Comparison of ENCODE assay signal across 26 cellular contexts in genomic region chr6:3071568-3071967, GRCh38. TPM values are rescaled to one million over a fixed set of nuclear protein-coding genes. Genes with fewer than 3 reads are reported as not detected.
DNase-seq lines count a peak whose midpoint lies in the region; ATAC-seq, FAIRE-seq and TF ChIP-seq lines count a peak whose summit lies in the region.
"Had no signal": no experiment of that assay in that cellular context is flagged by ENCODE, and none has a peak within 500 bp of the region (broad histone marks: within the 10 kb centered on the region; RNA-seq: fewer than 3 reads in every experiment).

No MANE protein-coding gene starts in this region.

- H2AFZ ChIP-seq in OCI-LY7 (ENCODE audit: low read length) (no peak overlapping the region), K562 (ENCODE audit: low read depth, low read length) (no peak overlapping the region)
- H2AFZ ChIP-seq: GM23248 had no signal

- H3K9me2 ChIP-seq in OCI-LY7 (ENCODE audit: insufficient read depth, low read length), result no peaks in the 10 kb centered on the region

- H3K27me3 ChIP-seq in K562 (ENCODE audit: control insufficient read depth in 2 of 2, insufficient read depth in 2 of 2, low read length in 2 of 2), result no peaks in the 10 kb centered on the region
- H3K27me3 ChIP-seq in MG63, result no peaks in the 10 kb centered on the region
- H3K27me3 ChIP-seq: BLaER1 treated with 17β-estradiol and CSF1 and Interleukin-3, amounts not matched to agents 10 nM and 100 nM; ovary; spleen; upper lobe of left lung had no signal

- DNase-seq in activated naive CD4-positive, alpha-beta T cell (lab: John Stamatoyannopoulos, UW), result no peak
- peak; percentile 13 for DNase-seq in OCI-LY7 (ENCODE audit: low spot score)
- peak in 1 of 4 experiments; percentile 6 for DNase-seq in K562 (ENCODE audit: extremely low read depth in 1 of 4, low spot score in 3 of 4)
- DNase-seq in DMS79 treated with DMSO at 0.1 percent for 48 hours (lab: John Stamatoyannopoulos, UW), result no peak
- DNase-seq in MG63, result no peak
- no peak for DNase-seq in NCI-H1417 treated with DMSO at 0.1 percent for 48 hours (lab: John Stamatoyannopoulos, UW)
- no peak for DNase-seq in HuH-7 (ENCODE audit: low spot score)
- DNase-seq: ACHN; activated CD4-positive, alpha-beta T cell treated with anti-CD3 and anti-CD28 coated beads, Interleukin-2, amount 50 U/mL, for 1 hour; activated T-cell treated with anti-CD3 and anti-CD28 coated beads for 4 hours; cerebellar nuclear complex; glutamatergic neuron; GM23248; naive B cell; NCI-H1694; NCI-H82; ovary; SIG-M5; spleen; stimulated activated CD4-positive, alpha-beta T cell treated with anti-CD3 and anti-CD28 coated beads, Interleukin-4, amount 100 ng/mL, for 24 hours; T-helper 1 cell; upper lobe of left lung had no signal

- POLR2A ChIA-PET in OCI-LY7 (lab: Charles Lee), result interaction anchor here (1.3 to 2.1 kb wide), 3 partner anchors 9 to 48 kb away, joined by 4 to 6 read pairs (median 5); no protein-coding TSS in a partner anchor
- POLR2A ChIA-PET in K562 (lab: Yijun Ruan, JAX), result interaction anchor here (0.7 to 1.4 kb wide), 3 partner anchors 26 to 175 kb away, joined by 3 to 5 read pairs (median 3); no protein-coding TSS in a partner anchor

- peak overlapping the region; percentile 11 for H3K27ac Mint-ChIP-seq in activated naive CD4-positive, alpha-beta T cell treated with anti-CD3 and anti-CD28 coated beads, Interleukin-2, amount 50 U/mL, for 24 hours

- peaks cover 6% of the 10 kb centered on the region for H3K36me3 Mint-ChIP-seq in activated naive CD4-positive, alpha-beta T cell treated with anti-CD3 and anti-CD28 coated beads, Interleukin-2, amount 50 U/mL, for 24 hours

- in situ Hi-C loops in K562 (cut with MboI), result no loop called here

- WGBS in K562 (ENCODE audit: insufficient coverage, low coverage, missing lambda C conversion rate), result 84% methylated on average over 2 of the region's 2 CpGs

- TF ChIP-seq RAD21 in K562 (CRISPR knock-in tag; conservative IDR thresholded peaks at IDR 0.05 in 1 of 2, IDR thresholded peaks at IDR 0.05 in 1 of 2), result no peak

- H3K9ac ChIP-seq in K562 (ENCODE audit: insufficient read depth in 1 of 2, low read depth in 2 of 2, low read length in 2 of 2), result no peak overlapping the region; a peak in 1 of 4 replicates
- H3K9ac ChIP-seq: BLaER1 treated with 17β-estradiol and CSF1 and Interleukin-3, amounts not matched to agents 10 nM and 100 nM; GM23248 had no signal

- no peak for TF ChIP-seq POLR2A in K562 (conservative IDR thresholded peaks at IDR 0.05)

- no peaks in the 10 kb centered on the region for H3K9me3 Mint-ChIP-seq in activated naive CD4-positive, alpha-beta T cell treated with anti-CD3 and anti-CD28 coated beads, Interleukin-2, amount 50 U/mL, for 24 hours
- H3K9me3 Mint-ChIP-seq: activated naive CD4-positive, alpha-beta T cell treated with anti-CD3 and anti-CD28 coated beads, Interleukin-2, amount 50 U/mL, for 72 hours; naive B cell had no signal

- CTCF ChIA-PET in OCI-LY7 (lab: Charles Lee; ENCODE audit: unreplicated experiment), result no interaction called here
- CTCF ChIA-PET in K562 (lab: Yijun Ruan, JAX; ENCODE audit: low intra/inter-chr PET ratio), result interaction anchor here (0.6 kb wide), 1 partner anchor 178 kb away, joined by 4 read pairs; no protein-coding TSS in a partner anchor

- no TSS peak for BruUV-seq in OCI-LY7 (replicated peaks; lab: Mats Ljungman, UMichigan)
- BruUV-seq in K562 (replicated peaks; lab: Mats Ljungman, UMichigan), result no TSS peak

- H3K36me3 ChIP-seq in OCI-LY7 (ENCODE audit: insufficient read depth, low read length), result no peaks in the 10 kb centered on the region
- H3K36me3 ChIP-seq in K562 (ENCODE audit: control insufficient read depth, insufficient read depth, low read length), result peaks cover 42% of the 10 kb centered on the region; the same call in 2 of the 3 replicates
- peaks cover 6% of the 10 kb centered on the region for H3K36me3 ChIP-seq in MG63
- H3K36me3 ChIP-seq: ovary had no signal

- TF ChIP-seq CTCF in OCI-LY7 (conservative IDR thresholded peaks at IDR 0.05; ENCODE audit: low read length), result peak; percentile 27; the same call in 1 of the 2 replicates
- TF ChIP-seq CTCF in K562 (IDR thresholded peaks at IDR 0.05 in 2 of 3, conservative IDR thresholded peaks at IDR 0.05 in 1 of 3; ENCODE audit: insufficient read depth in 2 of 3, low read depth in 1 of 3, low read length in 3 of 3), result no peak

- no peak for FAIRE-seq in K562 (lab: Jason Lieb, UNC)

- intact Hi-C loops in OCI-LY7 (cut with micrococcal nuclease; ENCODE audit: unreplicated experiment) (loop anchor here (10.0 kb wide), 1 partner anchor 1063 kb away; the partner anchor contains the start of gene ECI2), K562 (cut with micrococcal nuclease) (no loop called here)

- H3K9me1 ChIP-seq in K562 (ENCODE audit: control insufficient read depth, insufficient read depth, low read length), result no peaks in the 10 kb centered on the region

- H3K4me3 Mint-ChIP-seq in activated naive CD4-positive, alpha-beta T cell treated with anti-CD3 and anti-CD28 coated beads, Interleukin-2, amount 50 U/mL, for 24 hours, result no peak overlapping the region

- H3K27ac ChIP-seq in OCI-LY7 (ENCODE audit: low read depth, low read length, poor library complexity, severe bottlenecking) (peak overlapping the region; percentile 23), K562 (ENCODE audit: extremely low read depth, low read depth, low read length) (no peak overlapping the region)
- H3K27ac ChIP-seq: BLaER1 treated with 17β-estradiol and CSF1 and Interleukin-3, amounts not matched to agents 10 nM and 100 nM; GM23248; HL-60; ovary; upper lobe of left lung had no signal

- TF ChIP-seq EP300 in K562 (IDR thresholded peaks at IDR 0.05; ENCODE audit: low read length), result no peak

- H4K20me1 ChIP-seq in OCI-LY7 (ENCODE audit: insufficient read depth, low read length) (no peaks in the 10 kb centered on the region), K562 (replicated peaks; ENCODE audit: control insufficient read depth, insufficient read depth, low read length) (no peaks in the 10 kb centered on the region)

- peaks cover 79% of the 10 kb centered on the region for H3K4me1 Mint-ChIP-seq in activated naive CD4-positive, alpha-beta T cell treated with anti-CD3 and anti-CD28 coated beads, Interleukin-2, amount 50 U/mL, for 24 hours

- H3K4me2 ChIP-seq in OCI-LY7 (ENCODE audit: low read length) (peak overlapping the region; percentile 92; the same call in 1 of the 2 replicates), K562 (ENCODE audit: insufficient read depth, low read length) (no peak overlapping the region)

- H3K79me2 ChIP-seq in OCI-LY7 (ENCODE audit: insufficient read depth, low read depth, low read length) (peaks cover 65% of the 10 kb centered on the region), K562 (ENCODE audit: control insufficient read depth, insufficient read depth, low read length) (peaks cover 90% of the 10 kb centered on the region)

- H3K9me3 ChIP-seq in OCI-LY7 (ENCODE audit: low read length) (no peaks in the 10 kb centered on the region), K562 (replicated peaks; ENCODE audit: control insufficient read depth, insufficient read depth, low read depth, low read length) (no peaks in the 10 kb centered on the region), MG63 (no peaks in the 10 kb centered on the region)
- H3K9me3 ChIP-seq: BLaER1 treated with 17β-estradiol and CSF1 and Interleukin-3, amounts not matched to agents 10 nM and 100 nM; ovary; spleen; upper lobe of left lung had no signal

- ATAC-seq in K562, result no peak
- ATAC-seq: activated naive CD4-positive, alpha-beta T cell treated with anti-CD3 and anti-CD28 coated beads, Interleukin-2, amount 50 U/mL, for 72 hours had no signal

- H3K27me3 Mint-ChIP-seq in activated naive CD4-positive, alpha-beta T cell treated with anti-CD3 and anti-CD28 coated beads, Interleukin-2, amount 50 U/mL, for 24 hours, result no peaks in the 10 kb centered on the region
- H3K27me3 Mint-ChIP-seq: naive B cell had no signal

- H3K4me1 ChIP-seq in OCI-LY7 (ENCODE audit: insufficient read depth, low read length, poor library complexity, severe bottlenecking) (peaks cover 63% of the 10 kb centered on the region), K562 (replicated peaks in 1 of 2; ENCODE audit: control insufficient read depth in 2 of 2, insufficient read depth in 2 of 2, low read length in 2 of 2) (peaks cover 13% of the 10 kb centered on the region in 2 experiments; a peak in 4 of 5 replicates)

- H3K4me3 ChIP-seq in OCI-LY7 (ENCODE audit: low read depth, low read length, poor library complexity, severe bottlenecking) (no peak overlapping the region), K562 (no peak overlapping the region), MG63 (no peak overlapping the region)
- H3K4me3 ChIP-seq: BLaER1 treated with 17β-estradiol and CSF1 and Interleukin-3, amounts not matched to agents 10 nM and 100 nM; GM23248; ovary; spleen; upper lobe of left lung had no signal

RNA-seq across cellular contexts. Expression of gene RIPK1, which starts 3.3 kb away (rescaled TPM):
- total RNA-seq in OCI-LY7 (2014; rRNA removed; shearing (Covaris generic)), result 6.1 and 7.5 TPM in 2 replicates
- 8.3 and 8.4 TPM in 2 replicates for total RNA-seq in OCI-LY7 (2022)
- 21.4 and 26.8 TPM in 2 replicates for total RNA-seq in K562 (2011; cell fraction: chromatin; rRNA removed; ENCODE audit: low replicate concordance)
- 10.3 and 11.1 TPM in 2 replicates for total RNA-seq in K562 (2011; cell fraction: nucleolus; rRNA removed)
- total RNA-seq in K562 (2011; cell fraction: nucleoplasm; rRNA removed), result 12.0 and 12.4 TPM in 2 replicates
- 14.4 and 15.8 TPM in 2 replicates for total RNA-seq in K562 (2014; rRNA removed)
- total RNA-seq in K562 (2014; rRNA removed; fragmentation: Illumina TruSeq; extraction: Trizol), result 17.7 and 19.6 TPM in 2 replicates
- 20.9 and 23.2 TPM in 2 replicates for total RNA-seq in K562 (2015; rRNA removed; fragmentation: Illumina TruSeq; extraction: Trizol)
- total RNA-seq in K562 (2021), result 17.2 and 19.4 TPM in 2 replicates
- polyA plus RNA-seq in K562 (2011; rRNA removed), result 15.9 and 23.2 TPM in 2 replicates
- polyA plus RNA-seq in K562 (2011; cell fraction: cytosol; rRNA removed), result 11.5 and 12.3 TPM in 2 replicates
- polyA plus RNA-seq in K562 (2011; cell fraction: nucleus; rRNA removed), result 11.6 and 14.1 TPM in 2 replicates
- polyA plus RNA-seq in K562 (2012), result 17.4 and 19.0 TPM in 2 replicates
- 21.7 and 24.9 TPM in 2 replicates for polyA plus RNA-seq in K562 (2014; fragmentation: Illumina TruSeq; extraction: Trizol)
- 1 to 10 TPM; 3.8 to 4.5 TPM for polyA plus RNA-seq in K562 (2014; fragmentation: Nextera tagmentation; extraction: Ambion mirVana)
- 14.5 and 16.9 TPM in 2 replicates for polyA plus RNA-seq in K562 (2014; rRNA removed)
- 29.0 and 42.9 TPM in 2 replicates for polyA minus RNA-seq in K562 (2011; rRNA and poly(A)+ RNA removed)
- 10.7 and 18.6 TPM in 2 replicates for polyA minus RNA-seq in K562 (2011; cell fraction: cytosol; rRNA and poly(A)+ RNA removed)
- polyA minus RNA-seq in K562 (2011; cell fraction: nucleus; rRNA and poly(A)+ RNA removed), result 4.7 and 6.1 TPM in 2 replicates
- 10.1 and 12.3 TPM in 2 replicates for total RNA-seq in MG63 (2014; rRNA removed; shearing (Covaris generic); ENCODE audit: low replicate concordance)

RNA-seq across cellular contexts. Expression of gene BPHL, which starts 46.9 kb away (rescaled TPM):
- 9.7 and 12.3 TPM in 2 replicates for total RNA-seq in OCI-LY7 (2014; rRNA removed; shearing (Covaris generic))
- total RNA-seq in OCI-LY7 (2022), result 17.5 and 20.9 TPM in 2 replicates
- 15.8 and 23.9 TPM in 2 replicates for total RNA-seq in K562 (2011; cell fraction: chromatin; rRNA removed; ENCODE audit: low replicate concordance)
- total RNA-seq in K562 (2011; cell fraction: nucleolus; rRNA removed), result 10.9 and 11.7 TPM in 2 replicates
- 18.0 and 24.7 TPM in 2 replicates for total RNA-seq in K562 (2011; cell fraction: nucleoplasm; rRNA removed)
- 4.1 and 6.3 TPM in 2 replicates for total RNA-seq in K562 (2014; rRNA removed)
- 8.5 and 9.8 TPM in 2 replicates for total RNA-seq in K562 (2014; rRNA removed; fragmentation: Illumina TruSeq; extraction: Trizol)
- total RNA-seq in K562 (2015; rRNA removed; fragmentation: Illumina TruSeq; extraction: Trizol), result 7.1 and 8.2 TPM in 2 replicates
- total RNA-seq in K562 (2021), result 10.3 and 10.4 TPM in 2 replicates
- 14.0 and 17.4 TPM in 2 replicates for polyA plus RNA-seq in K562 (2011; rRNA removed)
- 7.7 and 9.2 TPM in 2 replicates for polyA plus RNA-seq in K562 (2011; cell fraction: cytosol; rRNA removed)
- 14.9 and 16.2 TPM in 2 replicates for polyA plus RNA-seq in K562 (2011; cell fraction: nucleus; rRNA removed)
- polyA plus RNA-seq in K562 (2012), result 6.9 and 17.7 TPM in 2 replicates
- 6.6 and 8.2 TPM in 2 replicates for polyA plus RNA-seq in K562 (2014; fragmentation: Illumina TruSeq; extraction: Trizol)
- polyA plus RNA-seq in K562 (2014; fragmentation: Nextera tagmentation; extraction: Ambion mirVana), result 1 to 10 TPM; 3.5 to 9.3 TPM
- 6.3 and 8.1 TPM in 2 replicates for polyA plus RNA-seq in K562 (2014; rRNA removed)
- 9.0 and 11.6 TPM in 2 replicates for polyA minus RNA-seq in K562 (2011; rRNA and poly(A)+ RNA removed)
- polyA minus RNA-seq in K562 (2011; cell fraction: cytosol; rRNA and poly(A)+ RNA removed), result 5.0 and 10.1 TPM in 2 replicates
- 10.9 and 12.1 TPM in 2 replicates for polyA minus RNA-seq in K562 (2011; cell fraction: nucleus; rRNA and poly(A)+ RNA removed)
- 5.8 and 9.6 TPM in 2 replicates for total RNA-seq in MG63 (2014; rRNA removed; shearing (Covaris generic); ENCODE audit: low replicate concordance)
